22 cellular contexts compared by ENCODE assay signal in genomic region chr3:25724948-25725645, GRCh38. TPM values are rescaled to one million over a fixed set of nuclear protein-coding genes. Genes with fewer than 3 reads are reported as not detected.
DNase-seq lines count a peak whose midpoint lies in the region; ATAC-seq, FAIRE-seq and TF ChIP-seq lines count a peak whose summit lies in the region.
"Had no signal": no experiment of that assay in that cellular context is flagged by ENCODE, and none has a peak within 500 bp of the region (broad histone marks: within the 10 kb centered on the region; RNA-seq: fewer than 3 reads in every experiment).

No MANE protein-coding gene starts in this region.

- H3K4me3 ChIP-seq in KMS-11 (IDR thresholded peaks at IDR 0.05; ENCODE audit: insufficient read depth, low read depth, low read length) (no peak overlapping the region), bronchial epithelial cell (ENCODE audit: low read depth, low read length) (no peak overlapping the region)
- no peak overlapping the region for H3K4me3 ChIP-seq in naive thymus-derived CD4-positive, alpha-beta T cell (ENCODE audit: low read length)
- H3K4me3 ChIP-seq: BLaER1, GM12878 had no signal

- intact Hi-C loops in activated CD8-positive, alpha-beta T cell treated with anti-CD3 and anti-CD28 coated beads for 36 hours (cut with micrococcal nuclease) = no loop called here
- intact Hi-C loops in naive thymus-derived CD4-positive, alpha-beta T cell (cut with micrococcal nuclease) = loop anchor here in 1 of 2 donors (5.0 kb wide), 1 partner anchor 63 kb away; the partner anchor contains the start of gene TOP2B
- intact Hi-C loops in activated T-helper 2 cell treated with anti-CD3 and anti-CD28 coated beads, Interferon-gamma antibody, Interleukin-2, Interleukin-4, amounts not matched to agents 10 μg/mL and 5 μg/mL and 100 μg/mL, durations not matched to agents 14 hours and 24 hours and 36 hours (cut with micrococcal nuclease) = loop anchor here (5.0 kb wide), 1 partner anchor 63 kb away; the partner anchor contains the start of gene TOP2B

- peaks cover 49% of the 10 kb centered on the region for H3K4me1 ChIP-seq in KMS-11 (ENCODE audit: low read depth, poor library complexity, severe bottlenecking)
- H3K4me1 ChIP-seq in naive thymus-derived CD4-positive, alpha-beta T cell (ENCODE audit: control insufficient read depth in 2 of 2, insufficient read depth in 2 of 2, low read length in 2 of 2) = no peaks in the 10 kb centered on the region
- H3K4me1 ChIP-seq: BLaER1 had no signal

- no peaks in the 10 kb centered on the region for H3K9me3 Mint-ChIP-seq in activated CD8-positive, alpha-beta T cell treated with anti-CD3 and anti-CD28 coated beads for 36 hours
- no peaks in the 10 kb centered on the region for H3K9me3 Mint-ChIP-seq in activated CD8-positive, alpha-beta T cell treated with anti-CD3 and anti-CD28 coated beads, Interleukin-2, amount 10 ng/mL, durations not matched to agents 7 days and 5 days (ENCODE audit: insufficient read depth)
- H3K9me3 Mint-ChIP-seq in naive thymus-derived CD4-positive, alpha-beta T cell = no peaks in the 10 kb centered on the region
- no peaks in the 10 kb centered on the region for H3K9me3 Mint-ChIP-seq in activated T-helper 2 cell treated with anti-CD3 and anti-CD28 coated beads, Interferon-gamma antibody, Interleukin-2, Interleukin-4, amounts not matched to agents 10 μg/mL and 5 μg/mL and 100 μg/mL, durations not matched to agents 14 hours and 24 hours and 36 hours
- H3K9me3 Mint-ChIP-seq: CD8-positive, alpha-beta memory T cell; HFFc6 had no signal

- CTCF ChIA-PET in activated CD8-positive, alpha-beta T cell treated with anti-CD3 and anti-CD28 coated beads for 36 hours (lab: Charles Lee) = no interaction called here
- CTCF ChIA-PET in activated CD8-positive, alpha-beta T cell treated with anti-CD3 and anti-CD28 coated beads, Interleukin-2, amount 10 ng/mL, durations not matched to agents 7 days and 5 days (lab: Charles Lee) = no interaction called here
- CTCF ChIA-PET in naive thymus-derived CD4-positive, alpha-beta T cell (lab: Charles Lee) = no interaction called here

- H4K20me1 ChIP-seq in KMS-11 (ENCODE audit: insufficient read depth) = no peaks in the 10 kb centered on the region
- H4K20me1 ChIP-seq: BLaER1 had no signal

- POLR2A ChIA-PET in activated CD8-positive, alpha-beta T cell treated with anti-CD3 and anti-CD28 coated beads for 36 hours (lab: Charles Lee) = no interaction called here
- POLR2A ChIA-PET in activated CD8-positive, alpha-beta T cell treated with anti-CD3 and anti-CD28 coated beads, Interleukin-2, amount 10 ng/mL, durations not matched to agents 7 days and 5 days (lab: Charles Lee) = no interaction called here
- POLR2A ChIA-PET in naive thymus-derived CD4-positive, alpha-beta T cell (lab: Charles Lee) = interaction anchor here (0.5 kb wide), 1 partner anchor 121 kb away, joined by 3 read pairs; no protein-coding TSS in a partner anchor

- no peak for ATAC-seq in activated CD8-positive, alpha-beta T cell treated with anti-CD3 and anti-CD28 coated beads for 36 hours
- ATAC-seq in activated CD8-positive, alpha-beta T cell treated with anti-CD3 and anti-CD28 coated beads, Interleukin-2, amount 10 ng/mL, durations not matched to agents 7 days and 5 days = no peak
- ATAC-seq in naive thymus-derived CD4-positive, alpha-beta T cell = no peak
- ATAC-seq: GM12878 had no signal

- no peaks in the 10 kb centered on the region for H3K9me3 ChIP-seq in naive thymus-derived CD4-positive, alpha-beta T cell (ENCODE audit: control insufficient read depth in 2 of 3, low read length in 3 of 3)
- H3K9me3 ChIP-seq: BLaER1 had no signal

- H3K27me3 Mint-ChIP-seq in activated CD8-positive, alpha-beta T cell treated with anti-CD3 and anti-CD28 coated beads for 36 hours = no peaks in the 10 kb centered on the region
- H3K27me3 Mint-ChIP-seq in activated CD8-positive, alpha-beta T cell treated with anti-CD3 and anti-CD28 coated beads, Interleukin-2, amount 10 ng/mL, durations not matched to agents 7 days and 5 days (ENCODE audit: low read depth) = no peaks in the 10 kb centered on the region
- H3K27me3 Mint-ChIP-seq in naive thymus-derived CD4-positive, alpha-beta T cell = no peaks in the 10 kb centered on the region
- no peaks in the 10 kb centered on the region for H3K27me3 Mint-ChIP-seq in activated T-helper 2 cell treated with anti-CD3 and anti-CD28 coated beads, Interferon-gamma antibody, Interleukin-2, Interleukin-4, amounts not matched to agents 10 μg/mL and 5 μg/mL and 100 μg/mL, durations not matched to agents 14 hours and 24 hours and 36 hours (ENCODE audit: low read depth)
- H3K27me3 Mint-ChIP-seq: CD8-positive, alpha-beta memory T cell had no signal

- FAIRE-seq in bronchial epithelial cell (lab: Jason Lieb, UNC) = no peak
- FAIRE-seq: GM12878, GM18507 had no signal

- H3K27ac ChIP-seq in KMS-11 = peak overlapping the region; percentile 62
- H3K27ac ChIP-seq in naive thymus-derived CD4-positive, alpha-beta T cell (ENCODE audit: low read depth, low read length) = no peak overlapping the region
- H3K27ac ChIP-seq: BLaER1 had no signal

- H3K79me2 ChIP-seq in KMS-11 (ENCODE audit: insufficient read depth, low read depth) = no peaks in the 10 kb centered on the region

- no peak for TF ChIP-seq CTCF in activated CD8-positive, alpha-beta T cell treated with anti-CD3 and anti-CD28 coated beads for 36 hours (IDR thresholded peaks at IDR 0.05)
- no peak for TF ChIP-seq CTCF in KMS-11 (conservative IDR thresholded peaks at IDR 0.05; ENCODE audit: low read depth, low read length)
- no peak for TF ChIP-seq CTCF in bronchial epithelial cell (IDR thresholded peaks at IDR 0.05; ENCODE audit: insufficient read depth, low read length, severe bottlenecking)

- H3K27me3 ChIP-seq in KMS-11 (ENCODE audit: insufficient read depth, low read depth) = no peaks in the 10 kb centered on the region
- H3K27me3 ChIP-seq in bronchial epithelial cell (ENCODE audit: control insufficient read depth, insufficient read depth, low read length) = no peaks in the 10 kb centered on the region
- no peaks in the 10 kb centered on the region for H3K27me3 ChIP-seq in naive thymus-derived CD4-positive, alpha-beta T cell (ENCODE audit: control insufficient read depth in 2 of 2, insufficient read depth in 2 of 2, low read length in 2 of 2)
- H3K27me3 ChIP-seq: BLaER1 had no signal

- H3K27ac Mint-ChIP-seq in activated CD8-positive, alpha-beta T cell treated with anti-CD3 and anti-CD28 coated beads for 36 hours = peak overlapping the region; percentile 6
- no peak overlapping the region for H3K27ac Mint-ChIP-seq in activated CD8-positive, alpha-beta T cell treated with anti-CD3 and anti-CD28 coated beads, Interleukin-2, amount 10 ng/mL, durations not matched to agents 7 days and 5 days
- H3K27ac Mint-ChIP-seq in naive thymus-derived CD4-positive, alpha-beta T cell = peak overlapping the region in 7 of 9 donors; percentile 3 to 49 (median 21)
- H3K27ac Mint-ChIP-seq in activated T-helper 2 cell treated with anti-CD3 and anti-CD28 coated beads, Interferon-gamma antibody, Interleukin-2, Interleukin-4, amounts not matched to agents 10 μg/mL and 5 μg/mL and 100 μg/mL, durations not matched to agents 14 hours and 24 hours and 36 hours = no peak overlapping the region
- H3K27ac Mint-ChIP-seq: HFFc6 had no signal

- peaks cover 41% of the 10 kb centered on the region for H3K36me3 Mint-ChIP-seq in activated CD8-positive, alpha-beta T cell treated with anti-CD3 and anti-CD28 coated beads for 36 hours (ENCODE audit: low read depth)
- peaks cover 34% of the 10 kb centered on the region for H3K36me3 Mint-ChIP-seq in activated CD8-positive, alpha-beta T cell treated with anti-CD3 and anti-CD28 coated beads, Interleukin-2, amount 10 ng/mL, durations not matched to agents 7 days and 5 days (ENCODE audit: low read depth)
- H3K36me3 Mint-ChIP-seq in naive thymus-derived CD4-positive, alpha-beta T cell = peaks cover 6 to 50% (median 17%) of the 10 kb centered on the region in 5 donors
- peaks cover 55% of the 10 kb centered on the region for H3K36me3 Mint-ChIP-seq in activated T-helper 2 cell treated with anti-CD3 and anti-CD28 coated beads, Interferon-gamma antibody, Interleukin-2, Interleukin-4, amounts not matched to agents 10 μg/mL and 5 μg/mL and 100 μg/mL, durations not matched to agents 14 hours and 24 hours and 36 hours (ENCODE audit: low read depth)

- no peak for DNase-seq in activated CD8-positive, alpha-beta T cell treated with anti-CD3 and anti-CD28 coated beads for 36 hours
- no peak for DNase-seq in activated CD8-positive, alpha-beta T cell treated with anti-CD3 and anti-CD28 coated beads, Interleukin-2, amount 10 ng/mL, durations not matched to agents 7 days and 5 days
- peak; percentile 52 for DNase-seq in bronchial epithelial cell (ENCODE audit: low read depth)
- DNase-seq in naive thymus-derived CD4-positive, alpha-beta T cell = no peak
- DNase-seq in inferior parietal cortex (ENCODE audit: extremely low spot score) = no peak
- no peak for DNase-seq in kidney glomerular epithelial cell (lab: John Stamatoyannopoulos, UW)
- DNase-seq in activated T-helper 2 cell treated with anti-CD3 and anti-CD28 coated beads, Interferon-gamma antibody, Interleukin-2, Interleukin-4, amounts not matched to agents 10 μg/mL and 5 μg/mL and 100 μg/mL, durations not matched to agents 14 hours and 24 hours and 36 hours (ENCODE audit: low spot score) = no peak
- DNase-seq: CD8-positive, alpha-beta memory T cell; DND-41; GDM1; HFFc6; Karpas-422; NCI-H1105; NCI-H1694 treated with DMSO at 0.1 percent for 48 hours; NCI-H345; NCI-H526; NK-92 treated with Interleukin-12 subunit alpha and Interleukin-12 subunit beta, amount 100 ng/mL, for 24 hours; RPMI8226 had no signal

- H2AFZ ChIP-seq in KMS-11 (ENCODE audit: low read depth) = no peak overlapping the region

- H3K36me3 ChIP-seq in KMS-11 (ENCODE audit: insufficient read depth) = no peaks in the 10 kb centered on the region
- H3K36me3 ChIP-seq in bronchial epithelial cell (ENCODE audit: control insufficient read depth, insufficient read depth, low read length) = peaks cover 3% of the 10 kb centered on the region
- H3K36me3 ChIP-seq in naive thymus-derived CD4-positive, alpha-beta T cell (ENCODE audit: control insufficient read depth in 2 of 3, insufficient read depth in 3 of 3, low read length in 3 of 3) = peaks cover 0 to 19% (median 0%) of the 10 kb centered on the region in 3 experiments

- no peak overlapping the region for H3K9ac ChIP-seq in KMS-11
- H3K9ac ChIP-seq: BLaER1 had no signal

- no peak overlapping the region for H3K4me3 Mint-ChIP-seq in activated CD8-positive, alpha-beta T cell treated with anti-CD3 and anti-CD28 coated beads for 36 hours
- H3K4me3 Mint-ChIP-seq in activated CD8-positive, alpha-beta T cell treated with anti-CD3 and anti-CD28 coated beads, Interleukin-2, amount 10 ng/mL, durations not matched to agents 7 days and 5 days = no peak overlapping the region
- H3K4me3 Mint-ChIP-seq in naive thymus-derived CD4-positive, alpha-beta T cell = no peak overlapping the region
- H3K4me3 Mint-ChIP-seq in activated T-helper 2 cell treated with anti-CD3 and anti-CD28 coated beads, Interferon-gamma antibody, Interleukin-2, Interleukin-4, amounts not matched to agents 10 μg/mL and 5 μg/mL and 100 μg/mL, durations not matched to agents 14 hours and 24 hours and 36 hours (ENCODE audit: low read depth) = no peak overlapping the region
- H3K4me3 Mint-ChIP-seq: CD8-positive, alpha-beta memory T cell; HFFc6 had no signal

- peaks cover 3% of the 10 kb centered on the region for H3K4me1 Mint-ChIP-seq in activated CD8-positive, alpha-beta T cell treated with anti-CD3 and anti-CD28 coated beads for 36 hours (ENCODE audit: low read depth)
- no peaks in the 10 kb centered on the region for H3K4me1 Mint-ChIP-seq in activated CD8-positive, alpha-beta T cell treated with anti-CD3 and anti-CD28 coated beads, Interleukin-2, amount 10 ng/mL, durations not matched to agents 7 days and 5 days (ENCODE audit: low read depth)
- H3K4me1 Mint-ChIP-seq in naive thymus-derived CD4-positive, alpha-beta T cell = peaks cover 0 to 7% (median 0%) of the 10 kb centered on the region in 7 donors
- H3K4me1 Mint-ChIP-seq in activated T-helper 2 cell treated with anti-CD3 and anti-CD28 coated beads, Interferon-gamma antibody, Interleukin-2, Interleukin-4, amounts not matched to agents 10 μg/mL and 5 μg/mL and 100 μg/mL, durations not matched to agents 14 hours and 24 hours and 36 hours (ENCODE audit: low read depth) = no peaks in the 10 kb centered on the region

- peak overlapping the region; percentile 44 for H3K4me2 ChIP-seq in KMS-11
- H3K4me2 ChIP-seq: BLaER1 had no signal

RNA-seq across cellular contexts. Expression of gene NGLY1, which starts 58.1 kb away (rescaled TPM):
- total RNA-seq in activated CD8-positive, alpha-beta T cell treated with anti-CD3 and anti-CD28 coated beads for 36 hours = 100 to 1,000 TPM; 142 to 146 TPM
- 10 to 100 TPM; 64.3 to 65.6 TPM for total RNA-seq in activated CD8-positive, alpha-beta T cell treated with anti-CD3 and anti-CD28 coated beads, Interleukin-2, amount 10 ng/mL, durations not matched to agents 7 days and 5 days
- total RNA-seq in bronchial epithelial cell = 24.0 and 32.0 TPM in 2 replicates
- total RNA-seq in naive thymus-derived CD4-positive, alpha-beta T cell = 10 to 100 TPM; 66.1 to 84.1 (median 70.4) TPM
- 10 to 100 TPM; 39.7 to 53.0 TPM for polyA plus RNA-seq in naive thymus-derived CD4-positive, alpha-beta T cell
- total RNA-seq in activated T-helper 2 cell treated with anti-CD3 and anti-CD28 coated beads, Interferon-gamma antibody, Interleukin-2, Interleukin-4, amounts not matched to agents 10 μg/mL and 5 μg/mL and 100 μg/mL, durations not matched to agents 14 hours and 24 hours and 36 hours = 71.6 and 78.8 TPM in 2 replicates

Comparison
In these comparisons a context has a peak if more than half of its experiments do, and no peak if none do; other contexts are left out.
1. H3K27ac Mint-ChIP-seq: peak in activated CD8-positive, alpha-beta T cell treated with anti-CD3 and anti-CD28 coated beads for 36 hours (single experiment) and naive thymus-derived CD4-positive, alpha-beta T cell (7 of 9); none in activated CD8-positive, alpha-beta T cell treated with anti-CD3 and anti-CD28 coated beads, Interleukin-2, amount 10 ng/mL, durations not matched to agents 7 days and 5 days (single experiment) and activated T-helper 2 cell treated with anti-CD3 and anti-CD28 coated beads, Interferon-gamma antibody, Interleukin-2, Interleukin-4, amounts not matched to agents 10 μg/mL and 5 μg/mL and 100 μg/mL, durations not matched to agents 14 hours and 24 hours and 36 hours (single experiment).